In the genomic region with DNA sequence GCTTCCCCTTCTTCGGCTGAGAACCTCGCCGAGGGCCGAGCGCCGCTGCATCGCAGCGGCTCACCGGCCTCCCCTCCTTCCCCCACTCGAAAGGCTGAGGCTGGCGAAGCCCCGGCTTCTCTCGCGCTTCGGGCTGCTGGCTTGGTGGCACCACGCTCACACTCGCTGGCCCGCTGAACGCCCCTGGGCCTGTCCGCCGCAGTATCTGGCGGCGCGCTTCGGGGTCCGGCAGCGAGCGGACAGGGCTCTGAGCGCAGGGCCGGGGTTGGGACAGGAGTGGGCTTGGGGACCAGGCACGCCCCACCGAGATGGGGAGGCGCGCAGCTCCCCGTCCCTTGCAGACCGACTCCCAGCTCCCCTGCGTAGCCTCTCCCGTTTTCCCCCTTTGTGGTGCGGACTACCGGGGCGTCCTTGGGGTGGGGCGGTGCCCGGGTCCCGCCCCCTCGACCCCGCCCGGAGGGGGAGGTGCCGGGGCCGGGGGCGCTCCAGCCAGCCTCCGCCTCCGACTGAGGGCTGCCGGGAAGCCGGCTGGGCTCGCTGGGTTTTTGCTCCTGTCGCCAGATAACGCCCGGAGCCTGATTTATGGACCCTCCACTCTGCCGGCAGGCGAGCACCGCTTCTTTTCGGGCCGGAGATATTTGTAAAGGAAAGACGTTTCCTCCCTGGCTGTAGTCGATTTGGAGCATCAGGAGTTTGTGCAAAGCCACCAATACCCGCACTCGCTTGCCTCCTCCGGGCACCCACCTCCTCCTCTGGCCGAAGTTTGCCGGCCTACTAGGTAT, we compare ENCODE assay signal across 9 cellular contexts. TPM values are rescaled to one million over a fixed set of nuclear protein-coding genes. Genes with fewer than 3 reads are reported as not detected.
A peak's percentile ranks its signal among the peaks of the same experiment; 100 is the strongest.
DNase-seq lines count a peak whose midpoint lies in the region; ATAC-seq and TF ChIP-seq lines count a peak whose summit lies in the region.
"Had no signal": no experiment of that assay in that cellular context is flagged by ENCODE, and none has a peak within 500 bp of the region (broad histone marks: within the 10 kb centered on the region; RNA-seq: fewer than 3 reads in every experiment).

No MANE protein-coding gene starts in this region.

- intact Hi-C loops in PC-3 (cut with micrococcal nuclease), result no loop called here
- intact Hi-C loops in posterior vena cava (cut with DNase I), result no loop called here

- H3K79me2 ChIP-seq in PC-3 (ENCODE audit: low read length), result peaks cover 40% of the 10 kb centered on the region
- H3K79me2 ChIP-seq in parathyroid adenoma, result no peaks in the 10 kb centered on the region

- H3F3A ChIP-seq in PC-3 (ENCODE audit: low read length, unreplicated experiment), result no peaks in the 10 kb centered on the region

- no peak for ATAC-seq in PC-3
- ATAC-seq in GM21360 (IDR thresholded peaks at IDR 0.05; ENCODE audit: unreplicated experiment), result no peak
- no peak for ATAC-seq in HG02571 (IDR thresholded peaks at IDR 0.05; ENCODE audit: unreplicated experiment)

- POLR2A ChIA-PET in PC-3 (lab: Charles Lee; ENCODE audit: unreplicated experiment), result no interaction called here

- H3K9ac ChIP-seq in PC-3 (ENCODE audit: low read length) (peak overlapping the region; percentile 63; the same call in 1 of the 2 replicates), parathyroid adenoma (no peak overlapping the region)

- H3K27ac ChIP-seq in PC-3 (ENCODE audit: low read length), result no peak overlapping the region
- H3K27ac ChIP-seq in parathyroid adenoma, result no peak overlapping the region

- peak; percentile 52 for DNase-seq in COLO668 (lab: John Stamatoyannopoulos, UW; ENCODE audit: unreplicated experiment)
- no peak for DNase-seq in PC-3
- DNase-seq in fibroblast of the aortic adventitia (ENCODE audit: low read depth), result no peak
- no peak for DNase-seq in stimulated activated CD4-positive, alpha-beta T cell treated with anti-CD3 and anti-CD28 coated beads, Interleukin-4, amount 100 ng/mL, for 1 hour
- no peak for DNase-seq in posterior vena cava (ENCODE audit: low spot score)
- DNase-seq: activated CD4-positive, alpha-beta T cell treated with anti-CD3 and anti-CD28 coated beads, Interleukin-2, amount 50 U/mL, for 48 hours had no signal

- H3K9me2 ChIP-seq in PC-3 (replicated peaks; ENCODE audit: low read length), result no peaks in the 10 kb centered on the region

- no peaks in the 10 kb centered on the region for H4K20me1 ChIP-seq in PC-3 (ENCODE audit: low read length)

- H3K9me3 ChIP-seq in PC-3 (ENCODE audit: low read length), result no peaks in the 10 kb centered on the region
- H3K9me3 ChIP-seq in parathyroid adenoma (ENCODE audit: control insufficient read depth, low read length), result no peaks in the 10 kb centered on the region

- H2AFZ ChIP-seq in PC-3 (ENCODE audit: low read length) (no peak overlapping the region), parathyroid adenoma (peak overlapping the region; percentile 38)

- H3K36me3 ChIP-seq in PC-3 (ENCODE audit: low read depth, low read length) (no peaks in the 10 kb centered on the region), parathyroid adenoma (ENCODE audit: control insufficient read depth, insufficient read depth, low read length) (no peaks in the 10 kb centered on the region)

- CTCF ChIA-PET in PC-3 (lab: Charles Lee), result no interaction called here

- BruUV-seq in PC-3 (replicated peaks; lab: Mats Ljungman, UMichigan), result no TSS peak

- H3K27me3 ChIP-seq in PC-3 (ENCODE audit: low read length), result no peaks in the 10 kb centered on the region
- peaks cover 35% of the 10 kb centered on the region for H3K27me3 ChIP-seq in parathyroid adenoma (ENCODE audit: control insufficient read depth, insufficient read depth, low read length)

- H3K4me3 ChIP-seq in PC-3 (ENCODE audit: low read length) (peak overlapping the region; percentile 91; the same call in 1 of the 2 replicates), fibroblast of the aortic adventitia (ENCODE audit: low read depth, low read length) (peak overlapping the region; percentile 25), parathyroid adenoma (ENCODE audit: low read depth, low read length) (peak overlapping the region; percentile 34)

- H3K4me1 ChIP-seq in PC-3 (ENCODE audit: insufficient read depth, low read length) (peaks cover 9% of the 10 kb centered on the region), parathyroid adenoma (no peaks in the 10 kb centered on the region)

- TF ChIP-seq CTCF in PC-3 (conservative IDR thresholded peaks at IDR 0.05; ENCODE audit: low read depth, low read length) (no peak), fibroblast of the aortic adventitia (IDR thresholded peaks at IDR 0.05; ENCODE audit: insufficient read depth, low read length) (no peak), parathyroid adenoma (IDR thresholded peaks at IDR 0.05) (no peak)

- H3K4me2 ChIP-seq in PC-3 (ENCODE audit: low read length) (peak overlapping the region; percentile 99; the same call in 1 of the 2 replicates), parathyroid adenoma (ENCODE audit: low read length) (peak overlapping the region; percentile 68)

RNA-seq across cellular contexts. Expression of a gene that starts 3.8 kb away (rescaled TPM):
- total RNA-seq in PC-3 (2014; rRNA removed) (30.5 and 40.5 TPM in 2 replicates), fibroblast of the aortic adventitia (ENCODE audit: low replicate concordance) (0.25 TPM in 1 of 2 replicates, not detected in the other), posterior vena cava (not detected)

Comparison
In these comparisons a context has a peak if more than half of its experiments do, and no peak if none do; other contexts are left out.
1. H3K4me3 ChIP-seq: peak in every context shown above with its lines; median percentile 91 in PC-3; 34 in parathyroid adenoma; 25 in fibroblast of the aortic adventitia.
2. RNA of a gene that starts 3.8 kb away (total RNA-seq): 30.5 to 40.5 TPM in PC-3; 0.25 TPM in fibroblast of the aortic adventitia and not detected in posterior vena cava; every median in the first group is over 10 times any median in the second.